8 cellular contexts compared by ENCODE assay signal in genomic region chr13:49996166-49996915, GRCh38. TPM values are rescaled to one million over a fixed set of nuclear protein-coding genes. Genes with fewer than 3 reads are reported as not detected.
DNase-seq lines count a peak whose midpoint lies in the region; ATAC-seq, FAIRE-seq and TF ChIP-seq lines count a peak whose summit lies in the region.

No MANE protein-coding gene starts in this region.

- FAIRE-seq in keratinocyte (lab: Jason Lieb, UNC) = no peak

- peak overlapping the region; percentile 80 for H3K4me2 ChIP-seq in keratinocyte (ENCODE audit: control insufficient read depth, extremely low read depth, insufficient read depth, low read depth, low read length)

- no peaks in the 10 kb centered on the region for H3K9me3 ChIP-seq in keratinocyte (ENCODE audit: control insufficient read depth, low read depth, low read length)

- peak overlapping the region; percentile 83 for H3K9ac ChIP-seq in keratinocyte (ENCODE audit: control insufficient read depth, extremely low read depth, insufficient read depth, low read length)

- H2AFZ ChIP-seq in keratinocyte (ENCODE audit: control insufficient read depth, low read length) = peak overlapping the region; percentile 58

- H3K9me1 ChIP-seq in keratinocyte (ENCODE audit: control insufficient read depth, extremely low read depth, insufficient read depth, low read length) = no peaks in the 10 kb centered on the region

- DNase-seq in NCI-H2029 (lab: John Stamatoyannopoulos, UW) = peak; percentile 71
- DNase-seq in NCI-H2029 treated with DMSO at 0.1 percent for 48 hours (lab: John Stamatoyannopoulos, UW) = no peak
- DNase-seq in NCI-H2171 (lab: John Stamatoyannopoulos, UW) = peak; percentile 95
- peak; percentile 76 for DNase-seq in activated CD4-positive, CD25-positive, alpha-beta regulatory T cell treated with anti-CD3 and anti-CD28 coated beads, Interleukin-2, amount 50 U/mL, for 16 hours (ENCODE audit: low read depth, low spot score)
- DNase-seq in caudate nucleus (lab: John Stamatoyannopoulos, UW) = peak in 58 of 61 donors; percentile 46 to 95 (median 86)
- no peak for DNase-seq in keratinocyte (ENCODE audit: low read depth, low spot score)
- peak; percentile 75 to 86 for DNase-seq in stimulated activated CD4-positive, alpha-beta T cell treated with anti-CD3 and anti-CD28 coated beads, Interleukin-12 subunit alpha, Interleukin-12 subunit beta, amount 100 ng/mL, for 24 hours (ENCODE audit: low read depth in 2 of 2)

- dilution Hi-C loops in keratinocyte (cut with MboI; ENCODE audit: extremely low pct_ligation_motif_present, low sequenced_read_pairs) = no loop called here

- H3K27ac ChIP-seq in caudate nucleus (ENCODE audit: low read depth, low read length) = peak overlapping the region; percentile 79
- peak overlapping the region; percentile 75 for H3K27ac ChIP-seq in keratinocyte (ENCODE audit: control insufficient read depth, insufficient read depth, low read length)

- peaks cover 20% of the 10 kb centered on the region for H3K4me1 ChIP-seq in keratinocyte (ENCODE audit: control insufficient read depth, extremely low read depth, insufficient read depth, low read length)

- peak; percentile 62 for ATAC-seq in HG02885 (IDR thresholded peaks at IDR 0.05; ENCODE audit: poor library complexity, unreplicated experiment)

- H3K4me3 ChIP-seq in keratinocyte (ENCODE audit: control insufficient read depth in 2 of 3, extremely low read depth in 1 of 3, insufficient read depth in 2 of 3, low read depth in 1 of 3, low read length in 3 of 3) = peak overlapping the region; percentile 74 to 83 (median 76)

- no peaks in the 10 kb centered on the region for H3K27me3 ChIP-seq in keratinocyte (ENCODE audit: control insufficient read depth, extremely low read depth, insufficient read depth, low read length)

- TF ChIP-seq CTCF in keratinocyte (optimal IDR thresholded peaks at IDR 0.05 in 1 of 3, IDR thresholded peaks at IDR 0.05 in 1 of 3, conservative IDR thresholded peaks at IDR 0.05 in 1 of 3; ENCODE audit: extremely low read depth in 1 of 3, insufficient read depth in 2 of 3, low read length in 3 of 3) = no peak

- H3K79me2 ChIP-seq in keratinocyte (ENCODE audit: control insufficient read depth, insufficient read depth, low read length) = peaks cover 34% of the 10 kb centered on the region

- H3K36me3 ChIP-seq in keratinocyte (ENCODE audit: control insufficient read depth in 2 of 2, extremely low read depth in 1 of 2, insufficient read depth in 2 of 2, low read length in 2 of 2) = peaks cover 4 to 10% of the 10 kb centered on the region in 2 experiments

- no peaks in the 10 kb centered on the region for H4K20me1 ChIP-seq in keratinocyte (ENCODE audit: control insufficient read depth, extremely low read depth, insufficient read depth, low read length)

RNA-seq across cellular contexts. Expression of gene TRIM13, which starts 0.5 kb away (rescaled TPM):
- polyA plus RNA-seq in keratinocyte = 17.2 to 26.5 TPM (median 22.6 TPM) in 3 replicates
- 14.2 TPM for polyA plus RNA-seq in keratinocyte (2011; ENCODE audit: low read depth)
- polyA plus RNA-seq in keratinocyte (2011; cell fraction: cytosol; rRNA removed) = 8.7 and 19.8 TPM in 2 replicates
- polyA plus RNA-seq in keratinocyte (2011; cell fraction: nucleus; rRNA removed) = 36.2 and 46.9 TPM in 2 replicates
- 15.3 and 24.1 TPM in 2 replicates for polyA plus RNA-seq in keratinocyte (2012; ENCODE audit: low replicate concordance)
- polyA minus RNA-seq in keratinocyte = 6.0 to 24.5 TPM (median 20.4 TPM) in 3 replicates
- 12.3 TPM for polyA minus RNA-seq in keratinocyte (2011; cell fraction: cytosol; rRNA and poly(A)+ RNA removed)
- polyA minus RNA-seq in keratinocyte (2011; cell fraction: nucleus; rRNA and poly(A)+ RNA removed) = 18.4 and 24.7 TPM in 2 replicates

RNA-seq across cellular contexts. Expression of gene KCNRG, which starts 18.9 kb away (rescaled TPM):
- polyA plus RNA-seq in keratinocyte = 0.90 to 1.3 TPM (median 1.3 TPM) in 3 replicates
- polyA plus RNA-seq in keratinocyte (2011; ENCODE audit: low read depth) = not detected
- 0.57 TPM in 2 replicates for polyA plus RNA-seq in keratinocyte (2011; cell fraction: cytosol; rRNA removed)
- polyA plus RNA-seq in keratinocyte (2011; cell fraction: nucleus; rRNA removed) = 1.1 and 1.3 TPM in 2 replicates
- polyA plus RNA-seq in keratinocyte (2012; ENCODE audit: low replicate concordance) = 0.40 and 0.44 TPM in 2 replicates
- 3.6 to 7.3 TPM in 2 of 3 replicates, not detected in the other for polyA minus RNA-seq in keratinocyte
- polyA minus RNA-seq in keratinocyte (2011; cell fraction: cytosol; rRNA and poly(A)+ RNA removed) = 2.5 TPM
- polyA minus RNA-seq in keratinocyte (2011; cell fraction: nucleus; rRNA and poly(A)+ RNA removed) = 1.3 and 2.2 TPM in 2 replicates

Comparison
In these comparisons a context has a peak if more than half of its experiments do, and no peak if none do; other contexts are left out.
1. DNase-seq: peak in NCI-H2029 (single experiment), NCI-H2171 (single experiment), activated CD4-positive, CD25-positive, alpha-beta regulatory T cell treated with anti-CD3 and anti-CD28 coated beads, Interleukin-2, amount 50 U/mL, for 16 hours (single experiment), caudate nucleus (58 of 61) and stimulated activated CD4-positive, alpha-beta T cell treated with anti-CD3 and anti-CD28 coated beads, Interleukin-12 subunit alpha, Interleukin-12 subunit beta, amount 100 ng/mL, for 24 hours (2 of 2); none in NCI-H2029 treated with DMSO at 0.1 percent for 48 hours (single experiment) and keratinocyte (single experiment).